11 cellular contexts compared by ENCODE assay signal in the genomic region with DNA sequence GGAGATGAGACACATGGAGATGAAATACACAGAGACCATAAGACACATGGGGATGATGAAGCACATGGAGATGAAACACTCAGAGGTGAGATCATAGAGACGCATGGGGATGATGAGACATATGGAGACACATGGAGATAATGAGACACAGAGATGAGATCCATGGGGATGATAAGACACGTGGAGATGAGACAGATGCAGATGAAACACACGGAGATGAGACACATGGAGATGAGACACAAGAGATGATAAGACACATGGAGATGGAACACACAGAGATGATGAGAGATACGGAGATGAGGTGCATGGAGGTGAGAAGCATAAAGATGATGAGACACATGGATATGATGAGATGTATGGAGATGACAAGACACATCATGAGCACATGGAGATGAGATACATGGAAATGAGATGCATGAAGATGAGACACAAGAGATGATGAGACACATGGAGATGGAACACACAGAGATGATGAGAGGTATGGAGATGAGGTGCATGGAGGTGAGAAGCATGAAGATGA.
"Had no signal": no experiment of that assay in that cellular context is flagged by ENCODE, and none has a peak within 500 bp of the region (broad histone marks: within the 10 kb centered on the region; RNA-seq: fewer than 3 reads in every experiment).

No MANE protein-coding gene starts in this region.

- H3K4me3 Mint-ChIP-seq: GM23338, H9, HFFc6 had no signal

- H3K9me3 ChIP-seq: HAP-1 had no signal

- H3K27ac ChIP-seq: GM23248 had no signal

- H3K27ac Mint-ChIP-seq: GM23338, H9, HFFc6 had no signal

- ATAC-seq: GM23338, HCT116 had no signal

- H2AFZ ChIP-seq: GM23248, GM23338 had no signal

- DNase-seq: GM23248, GOT3, H7, H9, HCEC 1CT, HFFc6 had no signal

- H3K36me3 ChIP-seq: HAP-1 had no signal

- H3K4me2 ChIP-seq: GM23338 had no signal

- H3K4me3 ChIP-seq: GM23248, GM23338, HAP-1 had no signal

- H3K9ac ChIP-seq: GM23248 had no signal

- FAIRE-seq: H1, H54 had no signal

- H3K4me1 ChIP-seq: HAP-1 had no signal
